13 cellular contexts compared by ENCODE assay signal in genomic region chr1:180849031-180849775, GRCh38.
DNase-seq lines count a peak whose midpoint lies in the region; ATAC-seq and TF ChIP-seq lines count a peak whose summit lies in the region.
"Had no signal": no experiment of that assay in that cellular context is flagged by ENCODE, and none has a peak within 500 bp of the region (broad histone marks: within the 10 kb centered on the region; RNA-seq: fewer than 3 reads in every experiment).

No MANE protein-coding gene starts in this region.

- H3K27ac Mint-ChIP-seq in CD4-positive, CD25-positive, alpha-beta regulatory T cell, result peak overlapping the region in 2 of 3 donors; percentile 7 to 52
- H3K27ac Mint-ChIP-seq in glutamatergic neuron (ENCODE audit: unreplicated experiment) (no peak overlapping the region), chondrocyte (ENCODE audit: unreplicated experiment) (no peak overlapping the region)

- H3K4me3 ChIP-seq in CD4-positive, CD25-positive, alpha-beta regulatory T cell (ENCODE audit: low read depth, low read length), result no peak overlapping the region
- H3K4me3 ChIP-seq: left lung, vagina had no signal

- peaks cover 30% of the 10 kb centered on the region for H3K36me3 Mint-ChIP-seq in CD4-positive, CD25-positive, alpha-beta regulatory T cell
- H3K36me3 Mint-ChIP-seq in glutamatergic neuron (ENCODE audit: unreplicated experiment) (no peaks in the 10 kb centered on the region), chondrocyte (ENCODE audit: low read depth) (peaks cover 3% of the 10 kb centered on the region)

- peaks cover 4 to 8% of the 10 kb centered on the region in 2 experiments for H3K9me3 ChIP-seq in CD4-positive, CD25-positive, alpha-beta regulatory T cell (ENCODE audit: control insufficient read depth in 2 of 2, low read length in 2 of 2)
- H3K9me3 ChIP-seq: left lung, vagina had no signal

- no peak overlapping the region for H3K4me3 Mint-ChIP-seq in CD4-positive, CD25-positive, alpha-beta regulatory T cell
- no peak overlapping the region for H3K4me3 Mint-ChIP-seq in glutamatergic neuron (ENCODE audit: unreplicated experiment)
- H3K4me3 Mint-ChIP-seq in chondrocyte (ENCODE audit: unreplicated experiment), result no peak overlapping the region

- peaks cover 0 to 13% (median 2%) of the 10 kb centered on the region in 7 donors for H3K9me3 Mint-ChIP-seq in CD4-positive, CD25-positive, alpha-beta regulatory T cell
- H3K9me3 Mint-ChIP-seq in glutamatergic neuron (ENCODE audit: unreplicated experiment) (no peaks in the 10 kb centered on the region), chondrocyte (ENCODE audit: low read depth) (no peaks in the 10 kb centered on the region)

- peaks cover 16 to 37% (median 29%) of the 10 kb centered on the region in 4 donors for H3K4me1 Mint-ChIP-seq in CD4-positive, CD25-positive, alpha-beta regulatory T cell
- H3K4me1 Mint-ChIP-seq in glutamatergic neuron (ENCODE audit: low read depth, unreplicated experiment) (peaks cover 13% of the 10 kb centered on the region), chondrocyte (ENCODE audit: low read depth) (peaks cover 11% of the 10 kb centered on the region)

- ATAC-seq in CD4-positive, CD25-positive, alpha-beta regulatory T cell (ENCODE audit: low read depth in 2 of 2), result no peak
- ATAC-seq in GM19023 (IDR thresholded peaks at IDR 0.05; ENCODE audit: unreplicated experiment) (peak; percentile 80), HG02678 (IDR thresholded peaks at IDR 0.05; ENCODE audit: unreplicated experiment) (peak; percentile 86), HG03521 (IDR thresholded peaks at IDR 0.05; ENCODE audit: unreplicated experiment) (peak; percentile 78)
- ATAC-seq: left lung had no signal

- no peaks in the 10 kb centered on the region for H3K27me3 Mint-ChIP-seq in CD4-positive, CD25-positive, alpha-beta regulatory T cell
- H3K27me3 Mint-ChIP-seq in glutamatergic neuron (ENCODE audit: unreplicated experiment) (no peaks in the 10 kb centered on the region), chondrocyte (ENCODE audit: low read depth) (no peaks in the 10 kb centered on the region)

- H3K27ac ChIP-seq in CD4-positive, CD25-positive, alpha-beta regulatory T cell (ENCODE audit: insufficient read depth, low read length, poor library complexity, severe bottlenecking), result no peak overlapping the region
- H3K27ac ChIP-seq: left lung, vagina had no signal

- TF ChIP-seq CTCF in glutamatergic neuron (IDR thresholded peaks at IDR 0.05; ENCODE audit: partially characterized antibody, unreplicated experiment) (no peak), chondrocyte (IDR thresholded peaks at IDR 0.05) (no peak)

- peak in 1 of 3 donors; percentile 44 for DNase-seq in CD4-positive, CD25-positive, alpha-beta regulatory T cell
- DNase-seq in NCI-H1694 (lab: John Stamatoyannopoulos, UW) (no peak), glutamatergic neuron (no peak), chondrocyte (ENCODE audit: low spot score) (no peak)
- no peak for DNase-seq in stimulated activated CD4-positive, alpha-beta T cell treated with anti-CD3 and anti-CD28 coated beads, Interleukin-1b, Interleukin-23, amount 100 ng/mL, for 48 hours
- DNase-seq: activated CD8-positive, alpha-beta memory T cell treated with anti-CD3 and anti-CD28 coated beads, Interleukin-2, amount 50 U/mL, for 4 hours; left lung; NCI-H524; T-helper 2 cell had no signal

- H3K27me3 ChIP-seq in CD4-positive, CD25-positive, alpha-beta regulatory T cell (ENCODE audit: control insufficient read depth, insufficient read depth, low read length), result no peaks in the 10 kb centered on the region
- H3K27me3 ChIP-seq: left lung, vagina had no signal

- H3K36me3 ChIP-seq in CD4-positive, CD25-positive, alpha-beta regulatory T cell (ENCODE audit: control insufficient read depth, insufficient read depth, low read length), result no peaks in the 10 kb centered on the region
- H3K36me3 ChIP-seq: left lung, vagina had no signal

- H3K4me1 ChIP-seq in CD4-positive, CD25-positive, alpha-beta regulatory T cell (ENCODE audit: control insufficient read depth, insufficient read depth, low read length, poor library complexity, severe bottlenecking), result peaks cover 14% of the 10 kb centered on the region
- H3K4me1 ChIP-seq: vagina had no signal

Comparison
In these comparisons a context has a peak if more than half of its experiments do, and no peak if none do; other contexts are left out.
1. ATAC-seq: peak in GM19023 (single experiment), HG02678 (single experiment) and HG03521 (single experiment); none in CD4-positive, CD25-positive, alpha-beta regulatory T cell (0 of 2).
2. H3K27ac Mint-ChIP-seq: peak in CD4-positive, CD25-positive, alpha-beta regulatory T cell (2 of 3); none in glutamatergic neuron (single experiment) and chondrocyte (single experiment).